ENCODE assay signal across 8 cellular contexts in the genomic region with DNA sequence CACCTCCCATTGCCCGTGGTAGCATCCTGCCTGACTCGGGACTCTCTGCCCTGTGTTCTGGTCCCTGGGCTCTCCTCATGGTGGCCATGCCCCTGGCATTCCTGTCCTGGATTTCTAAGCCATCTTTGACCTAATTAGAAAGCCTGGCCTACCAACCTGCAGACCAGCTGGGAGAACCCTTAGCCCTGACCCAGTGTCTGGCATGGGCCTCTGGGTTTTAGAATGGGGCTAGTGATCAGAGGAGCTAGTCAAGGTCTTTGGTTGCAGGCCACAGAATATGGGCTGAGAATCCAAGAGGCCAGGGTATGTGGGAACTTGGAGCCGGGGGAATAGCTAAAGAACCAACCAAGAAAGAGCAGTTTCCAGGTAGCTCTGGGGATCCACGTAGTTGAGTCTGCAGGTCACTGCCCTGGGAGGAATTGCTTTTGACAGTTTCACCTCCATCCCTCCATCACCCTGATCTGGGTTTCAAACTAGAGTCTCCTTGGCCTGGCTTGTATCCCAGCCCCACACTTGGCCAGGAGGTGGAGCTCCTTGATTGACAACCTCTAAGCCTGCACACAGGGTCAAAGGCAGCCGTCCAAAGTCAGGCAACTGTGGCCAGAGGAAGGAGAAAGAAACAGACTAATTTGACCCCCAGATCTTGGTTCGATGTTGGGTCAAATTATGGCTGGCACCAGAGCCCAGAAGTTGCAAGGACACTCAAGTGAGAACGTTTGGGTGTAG. TPM values are rescaled to one million over a fixed set of nuclear protein-coding genes. Genes with fewer than 3 reads are reported as not detected.
DNase-seq lines count a peak whose midpoint lies in the region; ATAC-seq and TF ChIP-seq lines count a peak whose summit lies in the region.

No MANE protein-coding gene starts in this region.

- H3K27ac ChIP-seq in body of pancreas, result no peak overlapping the region

- intact Hi-C loops in body of pancreas (cut with DNase I), result no loop called here

- DNase-seq in CD1c-positive myeloid dendritic cell (ENCODE audit: extremely low spot score) (peak; percentile 73), HEK293T (ENCODE audit: extremely low spot score) (peak; percentile 67), T-helper 17 cell (peak in 1 of 3 donors; percentile 40), body of pancreas (peak; percentile 35 to 74 (median 66)), kidney epithelial cell (ENCODE audit: low read depth) (no peak), NCI-H2081 treated with DMSO at 0.1 percent for 48 hours (lab: John Stamatoyannopoulos, UW) (no peak)
- peak; percentile 61 for DNase-seq in stimulated activated CD4-positive, alpha-beta T cell treated with anti-CD3 and anti-CD28 coated beads, Interleukin-4, amount 100 ng/mL, for 24 hours

- peak overlapping the region; percentile 86 for H3K27ac Mint-ChIP-seq in T-helper 17 cell

- H3K27me3 ChIP-seq in body of pancreas (no peaks in the 10 kb centered on the region), kidney epithelial cell (ENCODE audit: control insufficient read depth, insufficient read depth, low read length) (no peaks in the 10 kb centered on the region)

- H3K36me3 ChIP-seq in body of pancreas (replicated peaks in 1 of 2; ENCODE audit: insufficient read depth in 1 of 2, low read depth in 2 of 2), result no peaks in the 10 kb centered on the region
- no peaks in the 10 kb centered on the region for H3K36me3 ChIP-seq in kidney epithelial cell (ENCODE audit: control insufficient read depth, insufficient read depth, low read length)

- no peak overlapping the region for H3K4me3 Mint-ChIP-seq in T-helper 17 cell

- TF ChIP-seq CTCF in body of pancreas (IDR thresholded peaks at IDR 0.05) (peak in 5 of 7 experiments; percentile 35 to 62 (median 44)), kidney epithelial cell (IDR thresholded peaks at IDR 0.05; ENCODE audit: insufficient read depth, low read length, poor library complexity, severe bottlenecking) (peak; percentile 35)

- no peaks in the 10 kb centered on the region for H3K4me1 ChIP-seq in body of pancreas

- TF ChIP-seq POLR2A in body of pancreas (IDR thresholded peaks at IDR 0.05), result no peak

- H3K9me3 ChIP-seq in T-helper 17 cell (ENCODE audit: control insufficient read depth, low read length, poor library complexity, severe bottlenecking) (no peaks in the 10 kb centered on the region), body of pancreas (no peaks in the 10 kb centered on the region)

- WGBS in body of pancreas, 2 donors, result 41 to 43% methylated on average over 7 of the region's 7 CpGs

- peaks cover 23% of the 10 kb centered on the region for H3K4me1 Mint-ChIP-seq in T-helper 17 cell

- CTCF ChIA-PET in HEK293T (lab: Yijun Ruan, JAX), result interaction anchor here (0.5 to 1.3 kb wide), 7 partner anchors 11 to 295 kb away, joined by 3 to 5 read pairs (median 4); no protein-coding TSS in a partner anchor

- peaks cover 2% of the 10 kb centered on the region for H3K27me3 Mint-ChIP-seq in T-helper 17 cell

- H3K4me3 ChIP-seq in body of pancreas, result no peak overlapping the region
- H3K4me3 ChIP-seq in kidney epithelial cell (ENCODE audit: low read depth, low read length), result no peak overlapping the region

- peak; percentile 83 for ATAC-seq in T-helper 17 cell
- no peak for ATAC-seq in body of pancreas
- ATAC-seq in GM19467 (IDR thresholded peaks at IDR 0.05; ENCODE audit: unreplicated experiment), result no peak

- H3K36me3 Mint-ChIP-seq in T-helper 17 cell (ENCODE audit: low read depth), result peaks cover 4% of the 10 kb centered on the region

- POLR2A ChIA-PET in HEK293T (lab: Yijun Ruan, JAX), result no interaction called here

TF ChIP-seq in HEK293T, 16 proteins besides CTCF, POLR2A, EP300 and RAD21:
- TF ChIP-seq SUZ12 (IDR thresholded peaks at IDR 0.05) (no peak), ZNF384 (IDR thresholded peaks at IDR 0.05) (no peak), HDGF (IDR thresholded peaks at IDR 0.05; ENCODE audit: borderline replicate concordance) (0 out of 2 replicates have a peak, but pooled peaks have one; percentile 19), L3MBTL2 (conservative IDR thresholded peaks at IDR 0.05) (no peak), ARNT (IDR thresholded peaks at IDR 0.05) (no peak), ELF4 (IDR thresholded peaks at IDR 0.05) (no peak), BHLHE40 (IDR thresholded peaks at IDR 0.05; ENCODE audit: borderline replicate concordance) (no peak)
- TF ChIP-seq, protein P1, sequence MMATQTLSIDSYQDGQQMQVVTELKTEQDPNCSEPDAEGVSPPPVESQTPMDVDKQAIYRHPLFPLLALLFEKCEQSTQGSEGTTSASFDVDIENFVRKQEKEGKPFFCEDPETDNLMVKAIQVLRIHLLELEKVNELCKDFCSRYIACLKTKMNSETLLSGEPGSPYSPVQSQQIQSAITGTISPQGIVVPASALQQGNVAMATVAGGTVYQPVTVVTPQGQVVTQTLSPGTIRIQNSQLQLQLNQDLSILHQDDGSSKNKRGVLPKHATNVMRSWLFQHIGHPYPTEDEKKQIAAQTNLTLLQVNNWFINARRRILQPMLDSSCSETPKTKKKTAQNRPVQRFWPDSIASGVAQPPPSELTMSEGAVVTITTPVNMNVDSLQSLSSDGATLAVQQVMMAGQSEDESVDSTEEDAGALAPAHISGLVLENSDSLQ (IDR thresholded peaks at IDR 0.05), result peak; percentile 85

RNA-seq across cellular contexts. Expression of a gene that starts 54.7 kb away (rescaled TPM):
- 10 to 100 TPM; 43.4 to 75.0 TPM for total RNA-seq in T-helper 17 cell
- total RNA-seq in body of pancreas, result 1 to 10 TPM; 7.5 to 7.6 TPM
- 3.6 and 5.4 TPM in 2 replicates for total RNA-seq in kidney epithelial cell

Comparison
In these comparisons a context has a peak if more than half of its experiments do, and no peak if none do; other contexts are left out.
1. DNase-seq: peak in CD1c-positive myeloid dendritic cell (single experiment), HEK293T (single experiment), body of pancreas (4 of 4) and stimulated activated CD4-positive, alpha-beta T cell treated with anti-CD3 and anti-CD28 coated beads, Interleukin-4, amount 100 ng/mL, for 24 hours (single experiment); none in kidney epithelial cell (single experiment) and NCI-H2081 treated with DMSO at 0.1 percent for 48 hours (single experiment).